ENCODE assay signal across 32 cellular contexts in the genomic region with DNA sequence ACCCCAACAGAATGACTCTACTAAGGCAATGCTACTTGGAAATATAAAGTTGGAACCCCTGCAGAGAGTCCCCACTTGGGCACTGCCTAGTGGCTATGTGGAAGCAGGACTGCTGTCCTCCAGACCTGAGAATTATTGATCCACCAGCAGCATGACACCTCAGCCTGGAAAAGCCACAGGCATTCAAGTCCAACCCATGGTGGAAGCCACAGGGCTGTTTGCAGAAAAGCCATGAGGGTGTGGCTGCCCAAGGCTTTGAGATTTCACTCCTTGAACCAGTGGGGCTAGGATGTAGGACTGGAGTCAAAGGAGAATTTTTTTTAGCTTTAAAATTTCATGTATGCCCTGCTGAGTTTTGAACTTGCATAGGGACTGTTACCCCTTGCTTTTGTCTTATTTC. TPM values are rescaled to one million over a fixed set of nuclear protein-coding genes. Genes with fewer than 3 reads are reported as not detected.
"Had no signal": no experiment of that assay in that cellular context is flagged by ENCODE, and none has a peak within 500 bp of the region (broad histone marks: within the 10 kb centered on the region; RNA-seq: fewer than 3 reads in every experiment).

No MANE protein-coding gene starts in this region.

- H3K36me3 Mint-ChIP-seq: immature natural killer cell; mesothelial cell of epicardium; stimulated activated effector memory CD8-positive, alpha-beta T cell treated with anti-CD3 and anti-CD28 coated beads, Interleukin-12 subunit alpha, Interleukin-12 subunit beta, amount 100 ng/mL, for 72 hours had no signal

- H3K27ac ChIP-seq: left ventricle myocardium inferior, pancreas, prostate gland, spleen, suprapubic skin, thoracic aorta, tibial artery, upper lobe of right lung had no signal

- H3K4me1 Mint-ChIP-seq: immature natural killer cell; mesothelial cell of epicardium; naive thymus-derived CD8-positive, alpha-beta T cell; nephron; neural crest cell; stimulated activated effector memory CD8-positive, alpha-beta T cell treated with anti-CD3 and anti-CD28 coated beads, Interleukin-12 subunit alpha, Interleukin-12 subunit beta, amount 100 ng/mL, for 72 hours had no signal

- H3K27me3 ChIP-seq: pancreas, tibial artery, upper lobe of right lung had no signal

- H3K4me3 ChIP-seq: left ventricle myocardium inferior, lung, mucosa of descending colon, pancreas, prostate gland, spleen, suprapubic skin, thoracic aorta, tibial artery, upper lobe of right lung had no signal

- H3K9me3 ChIP-seq: mucosa of descending colon, pancreas, prostate gland, suprapubic skin, upper lobe of right lung had no signal

- H3K4me1 ChIP-seq: left ventricle myocardium inferior, pancreas, prostate gland, spleen, suprapubic skin, tibial artery, upper lobe of right lung had no signal

- H3K27ac Mint-ChIP-seq: immature natural killer cell; mesothelial cell of epicardium; naive thymus-derived CD8-positive, alpha-beta T cell; nephron; stimulated activated effector memory CD8-positive, alpha-beta T cell treated with anti-CD3 and anti-CD28 coated beads, Interleukin-12 subunit alpha, Interleukin-12 subunit beta, amount 100 ng/mL, for 72 hours; stimulated activated naive CD8-positive, alpha-beta T cell treated with anti-CD3 and anti-CD28 coated beads, Interleukin-15, Interleukin-2, amounts not matched to agents 100 ng/mL and 50 ng/mL, for 24 hours had no signal

- DNase-seq: hypothalamus; immature natural killer cell; kidney; left ventricle myocardium inferior; mesendoderm; mucosa of descending colon; naive thymus-derived CD8-positive, alpha-beta T cell; nucleus accumbens; pancreas; posterior cingulate gyrus; retina; right cardiac atrium; small intestine; spleen; stimulated activated CD4-positive, alpha-beta T cell treated with anti-CD3 and anti-CD28 coated beads, Interleukin-4, amount 100 ng/mL, for 24 hours; stimulated activated naive CD4-positive, alpha-beta T cell; tibial artery; trophoblast cell; upper lobe of right lung had no signal

- H3K4me3 Mint-ChIP-seq: immature natural killer cell; mesothelial cell of epicardium; naive thymus-derived CD8-positive, alpha-beta T cell; nephron; neural crest cell; stimulated activated effector memory CD8-positive, alpha-beta T cell treated with anti-CD3 and anti-CD28 coated beads, Interleukin-12 subunit alpha, Interleukin-12 subunit beta, amount 100 ng/mL, for 72 hours; stimulated activated naive CD8-positive, alpha-beta T cell treated with anti-CD3 and anti-CD28 coated beads, Interleukin-15, Interleukin-2, amounts not matched to agents 100 ng/mL and 50 ng/mL, for 24 hours had no signal

- H3K36me3 ChIP-seq: left ventricle myocardium inferior, pancreas, prostate gland, spleen, suprapubic skin, thoracic aorta, tibial artery, upper lobe of right lung had no signal

- ATAC-seq: mucosa of descending colon; naive thymus-derived CD8-positive, alpha-beta T cell; pancreas; right cardiac atrium; sciatic nerve; stimulated activated effector memory CD8-positive, alpha-beta T cell treated with anti-CD3 and anti-CD28 coated beads, Interleukin-12 subunit alpha, Interleukin-12 subunit beta, amount 100 ng/mL, for 72 hours; upper lobe of right lung had no signal

RNA-seq across cellular contexts. Expression of a gene that starts 13.6 kb away (rescaled TPM):
- total RNA-seq: kidney; left ventricle myocardium inferior; lower leg skin; mesothelial cell of epicardium; mucosa of descending colon; naive thymus-derived CD8-positive, alpha-beta T cell; neural crest cell; osteoblast; right cardiac atrium; spleen; subcutaneous adipose tissue; thoracic aorta; upper lobe of right lung had no signal
- polyA plus RNA-seq: immature natural killer cell; naive thymus-derived CD8-positive, alpha-beta T cell; right cardiac atrium; spleen had no signal

RNA-seq across cellular contexts. Expression of a gene that starts 38.5 kb away (rescaled TPM):
- polyA plus RNA-seq: naive thymus-derived CD8-positive, alpha-beta T cell had no signal
